In genomic region chr2:36967236-36967876, GRCh38 we compare ENCODE assay signal across 8 cellular contexts. TPM values are rescaled to one million over a fixed set of nuclear protein-coding genes. Genes with fewer than 3 reads are reported as not detected.
DNase-seq lines count a peak whose midpoint lies in the region; ATAC-seq and TF ChIP-seq lines count a peak whose summit lies in the region.

No MANE protein-coding gene starts in this region.

- H3K4me2 ChIP-seq in osteoblast (ENCODE audit: insufficient read depth, low read length) = peak overlapping the region; percentile 97

- H3K9me3 ChIP-seq in osteoblast (ENCODE audit: low read depth, low read length) = no peaks in the 10 kb centered on the region

- no peaks in the 10 kb centered on the region for H3K36me3 ChIP-seq in osteoblast (ENCODE audit: insufficient read depth, low read length)

- H2AFZ ChIP-seq in osteoblast (ENCODE audit: low read length) = peak overlapping the region; percentile 99

- in situ Hi-C loops in GM13976 (cut with MboI; ENCODE audit: low sequenced_read_pairs, unreplicated experiment) = no loop called here

- peak overlapping the region; percentile 82 for H3K27ac ChIP-seq in osteoblast (ENCODE audit: low read depth, low read length)

- DNase-seq in NCI-H2196 (lab: John Stamatoyannopoulos, UW; ENCODE audit: unreplicated experiment) = peak; percentile 20
- no peak for DNase-seq in NCI-H2196 treated with DMSO at 0.1 percent for 48 hours (lab: John Stamatoyannopoulos, UW; ENCODE audit: unreplicated experiment)
- DNase-seq in epithelial cell of proximal tubule (ENCODE audit: low read depth) = peak; percentile 9
- peak; percentile 22 for DNase-seq in osteoblast (ENCODE audit: insufficient read length, low spot score, missing footprints)
- DNase-seq in GM13976 (ENCODE audit: low spot score) = no peak

- TF ChIP-seq CTCF in epithelial cell of proximal tubule (conservative IDR thresholded peaks at IDR 0.05; ENCODE audit: low read depth, low read length) = no peak
- no peak for TF ChIP-seq CTCF in osteoblast (IDR thresholded peaks at IDR 0.05; ENCODE audit: extremely low read depth, low read depth, low read length)
- no peak for TF ChIP-seq CTCF in GM13976 (IDR thresholded peaks at IDR 0.05; ENCODE audit: borderline replicate concordance, control extremely low read depth, extremely low read depth, insufficient read depth, missing control alignments)

- H3K27me3 ChIP-seq in osteoblast (ENCODE audit: insufficient read depth, low read length) = no peaks in the 10 kb centered on the region

- H3K4me1 ChIP-seq in osteoblast (ENCODE audit: insufficient read depth, low read length) = peaks cover 7% of the 10 kb centered on the region

- H3K4me3 ChIP-seq in epithelial cell of proximal tubule (ENCODE audit: low read depth, low read length) = peak overlapping the region; percentile 95
- peak overlapping the region; percentile 85 for H3K4me3 ChIP-seq in osteoblast (ENCODE audit: insufficient read depth, low read length)

- ATAC-seq in HG02981 (IDR thresholded peaks at IDR 0.05; ENCODE audit: unreplicated experiment) (no peak), GM18867 (IDR thresholded peaks at IDR 0.05; ENCODE audit: unreplicated experiment) (no peak)

- peaks cover 40% of the 10 kb centered on the region for H3K79me2 ChIP-seq in osteoblast (ENCODE audit: insufficient read depth, low read length)

- H4K20me1 ChIP-seq in osteoblast (ENCODE audit: insufficient read depth, low read length) = peaks cover 5% of the 10 kb centered on the region

TF ChIP-seq in PFSK-1, 5 proteins besides CTCF, POLR2A, EP300 and RAD21:
- TF ChIP-seq FOXP2 (optimal IDR thresholded peaks at IDR 0.05; ENCODE audit: borderline replicate concordance, extremely low read depth, extremely low read length, insufficient read depth) = no peak
- TF ChIP-seq TAF1 (IDR thresholded peaks at IDR 0.05; ENCODE audit: borderline replicate concordance, insufficient read depth, low read length) = no peak
- TF ChIP-seq, protein P1, sequence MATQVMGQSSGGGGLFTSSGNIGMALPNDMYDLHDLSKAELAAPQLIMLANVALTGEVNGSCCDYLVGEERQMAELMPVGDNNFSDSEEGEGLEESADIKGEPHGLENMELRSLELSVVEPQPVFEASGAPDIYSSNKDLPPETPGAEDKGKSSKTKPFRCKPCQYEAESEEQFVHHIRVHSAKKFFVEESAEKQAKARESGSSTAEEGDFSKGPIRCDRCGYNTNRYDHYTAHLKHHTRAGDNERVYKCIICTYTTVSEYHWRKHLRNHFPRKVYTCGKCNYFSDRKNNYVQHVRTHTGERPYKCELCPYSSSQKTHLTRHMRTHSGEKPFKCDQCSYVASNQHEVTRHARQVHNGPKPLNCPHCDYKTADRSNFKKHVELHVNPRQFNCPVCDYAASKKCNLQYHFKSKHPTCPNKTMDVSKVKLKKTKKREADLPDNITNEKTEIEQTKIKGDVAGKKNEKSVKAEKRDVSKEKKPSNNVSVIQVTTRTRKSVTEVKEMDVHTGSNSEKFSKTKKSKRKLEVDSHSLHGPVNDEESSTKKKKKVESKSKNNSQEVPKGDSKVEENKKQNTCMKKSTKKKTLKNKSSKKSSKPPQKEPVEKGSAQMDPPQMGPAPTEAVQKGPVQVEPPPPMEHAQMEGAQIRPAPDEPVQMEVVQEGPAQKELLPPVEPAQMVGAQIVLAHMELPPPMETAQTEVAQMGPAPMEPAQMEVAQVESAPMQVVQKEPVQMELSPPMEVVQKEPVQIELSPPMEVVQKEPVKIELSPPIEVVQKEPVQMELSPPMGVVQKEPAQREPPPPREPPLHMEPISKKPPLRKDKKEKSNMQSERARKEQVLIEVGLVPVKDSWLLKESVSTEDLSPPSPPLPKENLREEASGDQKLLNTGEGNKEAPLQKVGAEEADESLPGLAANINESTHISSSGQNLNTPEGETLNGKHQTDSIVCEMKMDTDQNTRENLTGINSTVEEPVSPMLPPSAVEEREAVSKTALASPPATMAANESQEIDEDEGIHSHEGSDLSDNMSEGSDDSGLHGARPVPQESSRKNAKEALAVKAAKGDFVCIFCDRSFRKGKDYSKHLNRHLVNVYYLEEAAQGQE (IDR thresholded peaks at IDR 0.05; ENCODE audit: insufficient read depth in 1 of 2, low read depth in 2 of 2, low read length in 2 of 2) = no peak
- TF ChIP-seq POLR2AphosphoS5 (IDR thresholded peaks at IDR 0.05; ENCODE audit: low read depth, low read length) = 0 out of 2 replicates have a peak, but pooled peaks have one; percentile 17

RNA-seq across cellular contexts. Expression of gene STRN, which starts 1.0 kb away (rescaled TPM):
- 9.7 TPM for polyA plus RNA-seq in PFSK-1 (2012; ENCODE audit: insufficient read length, low read depth)
- total RNA-seq in epithelial cell of proximal tubule = 8.0 and 9.1 TPM in 2 replicates
- total RNA-seq in osteoblast = 21.4 and 25.0 TPM in 2 replicates

Comparison
In these comparisons a context has a peak if more than half of its experiments do, and no peak if none do; other contexts are left out.
1. DNase-seq: peak in NCI-H2196 (single experiment), epithelial cell of proximal tubule (single experiment) and osteoblast (single experiment); none in NCI-H2196 treated with DMSO at 0.1 percent for 48 hours (single experiment) and GM13976 (single experiment).